9 cellular contexts compared by ENCODE assay signal in the genomic region with DNA sequence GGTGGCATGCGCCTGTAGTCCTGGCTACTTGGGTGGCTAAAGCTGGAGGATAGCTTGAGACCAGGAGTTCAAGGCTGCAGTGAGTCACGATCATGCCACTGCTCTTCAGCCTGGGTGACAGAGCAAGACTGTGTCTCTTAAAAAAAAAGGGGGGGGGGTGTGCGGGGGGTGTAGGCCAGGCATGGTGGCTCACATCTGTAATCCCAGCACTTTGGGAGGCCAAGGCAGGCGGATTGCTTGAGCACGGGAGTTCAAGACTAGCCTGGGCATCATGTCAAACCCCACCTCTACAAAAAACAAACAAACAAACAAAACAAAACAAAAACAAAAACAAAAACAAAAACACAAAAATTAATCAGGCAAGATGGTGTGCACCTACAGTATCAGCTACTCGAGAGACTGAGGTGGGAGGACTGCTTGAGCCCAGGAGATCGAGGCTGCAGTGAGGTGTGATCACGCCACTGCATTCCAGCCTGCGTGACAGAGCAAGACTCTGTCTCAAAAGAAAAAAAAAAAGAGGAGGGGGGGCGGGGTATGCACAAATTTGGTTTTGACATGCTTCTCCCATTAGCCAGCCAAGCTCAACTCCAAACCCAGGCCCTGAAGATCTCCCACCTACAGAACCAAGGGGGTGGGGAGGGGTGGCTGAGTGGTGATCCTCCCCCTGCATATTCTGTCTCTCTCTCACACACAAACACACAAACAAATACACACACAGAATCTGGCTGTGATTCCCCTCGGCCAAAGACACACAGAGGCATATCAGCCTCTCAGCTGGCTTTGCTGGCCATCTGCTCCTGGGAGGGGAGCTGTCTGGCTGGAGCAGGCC. TPM values are rescaled to one million over a fixed set of nuclear protein-coding genes. Genes with fewer than 3 reads are reported as not detected.
A peak's percentile ranks its signal among the peaks of the same experiment; 100 is the strongest.
DNase-seq lines count a peak whose midpoint lies in the region; ATAC-seq lines count a peak whose summit lies in the region.
"Had no signal": no experiment of that assay in that cellular context is flagged by ENCODE, and none has a peak within 500 bp of the region (broad histone marks: within the 10 kb centered on the region; RNA-seq: fewer than 3 reads in every experiment).

No MANE protein-coding gene starts in this region.

- no peak overlapping the region for H3K9ac ChIP-seq in BLaER1

- H3K4me2 ChIP-seq in BLaER1: peak overlapping the region; percentile 97

- H3K4me3 ChIP-seq in BLaER1: no peak overlapping the region

- H3K9me3 ChIP-seq in BLaER1: no peaks in the 10 kb centered on the region

- peaks cover 88% of the 10 kb centered on the region for H3K4me1 ChIP-seq in BLaER1

- H3K36me3 ChIP-seq in BLaER1: no peaks in the 10 kb centered on the region

- H3K27me3 Mint-ChIP-seq in IgD-negative memory B cell: no peaks in the 10 kb centered on the region
- H3K27me3 Mint-ChIP-seq in central memory CD8-positive, alpha-beta T cell: no peaks in the 10 kb centered on the region
- peaks cover 78% of the 10 kb centered on the region for H3K27me3 Mint-ChIP-seq in stimulated activated naive CD8-positive, alpha-beta T cell treated with anti-CD3 and anti-CD28 coated beads, Interleukin-15, amount 100 ng/mL, for 72 hours

- peak overlapping the region; percentile 61 to 96 (median 86) for H3K27ac Mint-ChIP-seq in IgD-negative memory B cell
- H3K27ac Mint-ChIP-seq in central memory CD8-positive, alpha-beta T cell (ENCODE audit: low read depth): peak overlapping the region; percentile 81
- no peak overlapping the region for H3K27ac Mint-ChIP-seq in stimulated activated naive CD8-positive, alpha-beta T cell treated with anti-CD3 and anti-CD28 coated beads, Interleukin-15, amount 100 ng/mL, for 72 hours
- H3K27ac Mint-ChIP-seq: activated naive CD4-positive, alpha-beta T cell treated with anti-CD3 and anti-CD28 coated beads, Interleukin-2, amount 50 U/mL, for 24 hours had no signal

- peaks cover 47 to 73% (median 71%) of the 10 kb centered on the region in 3 donors for H3K4me1 Mint-ChIP-seq in IgD-negative memory B cell
- H3K4me1 Mint-ChIP-seq in central memory CD8-positive, alpha-beta T cell: peaks cover 54% of the 10 kb centered on the region
- H3K4me1 Mint-ChIP-seq in stimulated activated naive CD8-positive, alpha-beta T cell treated with anti-CD3 and anti-CD28 coated beads, Interleukin-15, amount 100 ng/mL, for 72 hours: peaks cover 53% of the 10 kb centered on the region

- no peak for DNase-seq in central memory CD8-positive, alpha-beta T cell (ENCODE audit: low spot score in 2 of 2)
- DNase-seq in mucosa of gallbladder (ENCODE audit: low spot score) (peak; percentile 37), NCI-H1048 (lab: John Stamatoyannopoulos, UW) (no peak), ecto neural progenitor cell (ENCODE audit: low spot score) (no peak), NCI-H226 (no peak)
- DNase-seq in stimulated activated naive CD8-positive, alpha-beta T cell treated with anti-CD3 and anti-CD28 coated beads, Interleukin-15, amount 100 ng/mL, for 72 hours: no peak

- ATAC-seq in central memory CD8-positive, alpha-beta T cell (replicated peaks; ENCODE audit: extremely low read depth, poor library complexity, severe bottlenecking): no peak
- no peak for ATAC-seq in stimulated activated naive CD8-positive, alpha-beta T cell treated with anti-CD3 and anti-CD28 coated beads, Interleukin-15, amount 100 ng/mL, for 72 hours

- H4K20me1 ChIP-seq in BLaER1: peaks cover 21% of the 10 kb centered on the region

- H3K9me3 Mint-ChIP-seq in IgD-negative memory B cell: no peaks in the 10 kb centered on the region
- H3K9me3 Mint-ChIP-seq in central memory CD8-positive, alpha-beta T cell: no peaks in the 10 kb centered on the region
- H3K9me3 Mint-ChIP-seq in stimulated activated naive CD8-positive, alpha-beta T cell treated with anti-CD3 and anti-CD28 coated beads, Interleukin-15, amount 100 ng/mL, for 72 hours: no peaks in the 10 kb centered on the region
- H3K9me3 Mint-ChIP-seq: activated naive CD4-positive, alpha-beta T cell treated with anti-CD3 and anti-CD28 coated beads, Interleukin-2, amount 50 U/mL, for 24 hours had no signal

- peaks cover 1% of the 10 kb centered on the region for H3K36me3 Mint-ChIP-seq in IgD-negative memory B cell
- peaks cover 1% of the 10 kb centered on the region for H3K36me3 Mint-ChIP-seq in central memory CD8-positive, alpha-beta T cell (ENCODE audit: insufficient read depth)
- H3K36me3 Mint-ChIP-seq: activated naive CD4-positive, alpha-beta T cell treated with anti-CD3 and anti-CD28 coated beads, Interleukin-2, amount 50 U/mL, for 24 hours had no signal

- peak overlapping the region; percentile 36 to 95 (median 78) for H3K4me3 Mint-ChIP-seq in IgD-negative memory B cell
- peak overlapping the region; percentile 82 for H3K4me3 Mint-ChIP-seq in central memory CD8-positive, alpha-beta T cell
- H3K4me3 Mint-ChIP-seq in stimulated activated naive CD8-positive, alpha-beta T cell treated with anti-CD3 and anti-CD28 coated beads, Interleukin-15, amount 100 ng/mL, for 72 hours: peak overlapping the region in 1 of 2 donors; percentile 35
- H3K4me3 Mint-ChIP-seq: activated naive CD4-positive, alpha-beta T cell treated with anti-CD3 and anti-CD28 coated beads, Interleukin-2, amount 50 U/mL, for 24 hours had no signal

- peak overlapping the region; percentile 32; the same call in 1 of the 2 replicates for H3K27ac ChIP-seq in BLaER1

- H3K27me3 ChIP-seq in BLaER1: no peaks in the 10 kb centered on the region

RNA-seq across cellular contexts. Expression of a gene that starts 3.1 kb away (rescaled TPM):
- polyA plus RNA-seq in IgD-negative memory B cell: 14.6 TPM
- 9.8 TPM for total RNA-seq in mucosa of gallbladder

RNA-seq across cellular contexts. Expression of a gene that starts 59.5 kb away (rescaled TPM):
- polyA plus RNA-seq in IgD-negative memory B cell: 134 TPM
- total RNA-seq in mucosa of gallbladder: 61.9 TPM

Comparison
In these comparisons a context has a peak if more than half of its experiments do, and no peak if none do; other contexts are left out.
1. H3K27ac Mint-ChIP-seq: peak in IgD-negative memory B cell (3 of 3) and central memory CD8-positive, alpha-beta T cell (single experiment); none in stimulated activated naive CD8-positive, alpha-beta T cell treated with anti-CD3 and anti-CD28 coated beads, Interleukin-15, amount 100 ng/mL, for 72 hours (0 of 2).